ENCODE assay signal across 8 cellular contexts in genomic region chr11:118438314-118438931, GRCh38. TPM values are rescaled to one million over a fixed set of nuclear protein-coding genes. Genes with fewer than 3 reads are reported as not detected.
DNase-seq lines count a peak whose midpoint lies in the region; ATAC-seq and TF ChIP-seq lines count a peak whose summit lies in the region.

No MANE protein-coding gene starts in this region.

- H3K27me3 ChIP-seq in left lung, result no peaks in the 10 kb centered on the region

- H3K27me3 Mint-ChIP-seq in WTC11 (ENCODE audit: low read depth), result peaks cover 7% of the 10 kb centered on the region

- H3K27ac ChIP-seq in left lung, result peak overlapping the region; percentile 83 to 86

- H3K4me3 ChIP-seq in left lung, result peak overlapping the region; percentile 91 to 99

- no peak for ATAC-seq in WTC11
- peak; percentile 5 for ATAC-seq in left lung
- no peak for ATAC-seq in GM21619 (IDR thresholded peaks at IDR 0.05; ENCODE audit: unreplicated experiment)

- no peaks in the 10 kb centered on the region for H3K9me3 ChIP-seq in left lung

- peak overlapping the region; percentile 95 for H3K4me3 Mint-ChIP-seq in WTC11

- peaks cover 34 to 66% of the 10 kb centered on the region in 2 donors for H3K4me1 ChIP-seq in left lung

- TF ChIP-seq CTCF in WTC11 (IDR thresholded peaks at IDR 0.05), result no peak
- no peak for TF ChIP-seq CTCF in left lung (IDR thresholded peaks at IDR 0.05)

- H3K9me3 Mint-ChIP-seq in WTC11, result no peaks in the 10 kb centered on the region

- no peaks in the 10 kb centered on the region for H3K36me3 ChIP-seq in left lung

- peak overlapping the region; percentile 5; the same call in 1 of the 2 replicates for H3K27ac Mint-ChIP-seq in WTC11

- H3K36me3 Mint-ChIP-seq in WTC11, result peaks cover 10% of the 10 kb centered on the region

- peak; percentile 15 for DNase-seq in NCI-H1436 (lab: John Stamatoyannopoulos, UW)
- no peak for DNase-seq in NCI-H1436 treated with DMSO at 0.1 percent for 48 hours (lab: John Stamatoyannopoulos, UW)
- DNase-seq in M059J (ENCODE audit: low read depth), result peak; percentile 62
- peak; percentile 27 for DNase-seq in WTC11 (ENCODE audit: low spot score)
- peak; percentile 41 for DNase-seq in cerebellum (ENCODE audit: low spot score)
- DNase-seq in left lung, result peak in 1 of 2 donors; percentile 50
- DNase-seq in stimulated activated CD4-positive, alpha-beta T cell treated with anti-CD3 and anti-CD28 coated beads, Interleukin-1b, Interleukin-23, amount 100 ng/mL, for 48 hours, result peak; percentile 28

- intact Hi-C loops in left lung (cut with DNase I), result no loop called here

- CTCF ChIA-PET in WTC11 (lab: Charles Lee), result interaction anchor here (0.6 to 1.8 kb wide), 4 partner anchors 28 to 264 kb away, joined by 3 to 6 read pairs (median 4); no protein-coding TSS in a partner anchor

- H3K4me1 Mint-ChIP-seq in WTC11, result peaks cover 63% of the 10 kb centered on the region

- POLR2A ChIA-PET in WTC11 (lab: Charles Lee), result interaction anchor here (0.9 kb wide), 1 partner anchor 10 kb away, joined by 3 read pairs; no protein-coding TSS in a partner anchor

TF ChIP-seq in WTC11, 78 proteins besides CTCF, POLR2A, EP300 and RAD21:
- TF ChIP-seq HMGXB4 (CRISPR knock-in tag; IDR thresholded peaks at IDR 0.05) (no peak), JUN (CRISPR knock-in tag; IDR thresholded peaks at IDR 0.05) (no peak), FOXJ3 (CRISPR knock-in tag; IDR thresholded peaks at IDR 0.05; ENCODE audit: borderline replicate concordance) (no peak), CREB1 (CRISPR knock-in tag; IDR thresholded peaks at IDR 0.05) (no peak), AR (CRISPR knock-in tag; IDR thresholded peaks at IDR 0.05) (no peak), OVOL2 (CRISPR knock-in tag; IDR thresholded peaks at IDR 0.05; ENCODE audit: borderline replicate concordance) (no peak), AFF4 (CRISPR knock-in tag; IDR thresholded peaks at IDR 0.05; ENCODE audit: borderline replicate concordance) (no peak)

RNA-seq across cellular contexts. Expression of gene KMT2A, which starts 2.1 kb away (rescaled TPM):
- 26.5 and 40.4 TPM in 2 replicates for total RNA-seq in M059J (2014; rRNA removed; shearing (Covaris generic))
- 54.0 to 59.1 TPM (median 54.8 TPM) in 3 replicates for total RNA-seq in WTC11 (2021)
- total RNA-seq in cerebellum, result 111 TPM
- total RNA-seq in left lung, result 10 to 100 TPM; 45.8 to 52.9 TPM

RNA-seq across cellular contexts. Expression of gene ATP5MG, which starts 37.0 kb away (rescaled TPM):
- total RNA-seq in M059J (2014; rRNA removed; shearing (Covaris generic)), result 112 and 130 TPM in 2 replicates
- 236 to 251 TPM (median 239 TPM) in 3 replicates for total RNA-seq in WTC11 (2021)
- 56.3 TPM for total RNA-seq in cerebellum
- 100 to 1,000 TPM; 151 to 155 TPM for total RNA-seq in left lung
